In the genomic region with DNA sequence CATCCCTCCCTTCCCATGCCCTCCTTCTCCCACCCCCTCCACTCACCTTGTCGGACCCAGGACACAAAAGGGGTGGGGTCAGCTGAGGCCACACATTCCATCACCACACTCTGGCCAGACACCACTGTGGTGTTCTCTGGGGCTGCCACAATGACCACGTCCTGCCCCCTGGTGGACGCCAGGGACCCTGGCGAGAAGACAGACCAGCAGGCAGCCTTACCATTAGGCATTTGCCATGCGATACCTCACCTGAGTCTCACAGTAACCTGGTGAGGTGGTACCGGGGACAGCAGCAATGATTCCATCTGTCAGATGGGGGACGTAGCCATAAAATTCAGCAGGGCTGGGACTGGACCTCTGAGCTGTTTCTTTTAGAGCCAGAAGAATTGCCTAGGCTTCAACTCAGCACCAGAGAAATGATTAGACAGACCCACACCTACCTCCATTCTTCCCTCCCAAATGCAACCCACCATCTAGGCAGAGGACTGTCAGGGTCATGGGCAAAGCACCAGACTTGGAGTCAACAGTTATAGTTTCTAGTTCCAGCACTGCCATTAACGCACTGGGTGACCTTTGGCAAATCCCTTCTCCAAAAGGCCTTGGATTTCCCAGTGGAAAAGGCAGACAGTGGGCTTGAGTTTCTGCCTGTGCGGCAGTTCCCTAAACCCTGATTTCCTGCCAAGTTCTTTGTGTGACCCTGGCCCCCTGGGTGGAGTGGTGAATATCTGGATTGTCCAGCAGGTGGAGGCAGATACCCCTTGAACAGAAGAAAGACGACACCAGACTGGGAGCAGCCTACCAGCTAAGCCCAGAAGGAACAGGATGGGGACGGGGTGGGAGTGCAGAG, we compare ENCODE assay signal across 8 cellular contexts. TPM values are rescaled to one million over a fixed set of nuclear protein-coding genes. Genes with fewer than 3 reads are reported as not detected.
A peak's percentile ranks its signal among the peaks of the same experiment; 100 is the strongest.
DNase-seq lines count a peak whose midpoint lies in the region; ATAC-seq lines count a peak whose summit lies in the region.

No MANE protein-coding gene starts in this region.

- no peaks in the 10 kb centered on the region for H3K36me3 Mint-ChIP-seq in T-cell

- CTCF ChIA-PET in T-cell (lab: Charles Lee), result no interaction called here

- H3K27ac Mint-ChIP-seq in T-cell, result no peak overlapping the region

- peak; percentile 45 to 70 (median 57) for ATAC-seq in T-cell (replicated peaks in 1 of 4)

- H3K4me3 Mint-ChIP-seq in T-cell, result no peak overlapping the region

- peaks cover 44 to 73% of the 10 kb centered on the region in 2 donors for H3K27me3 Mint-ChIP-seq in T-cell

- DNase-seq in activated effector memory CD4-positive, alpha-beta T cell treated with anti-CD3 and anti-CD28 coated beads, Interleukin-2, amount 50 U/mL, for 16 hours, result peak; percentile 80
- no peak for DNase-seq in activated effector memory CD4-positive, alpha-beta T cell treated with Interleukin-2 at 50 U/mL for 16 hours
- DNase-seq in NCI-H1930 (lab: John Stamatoyannopoulos, UW) (peak; percentile 29 to 34), T-cell (peak in 19 of 34 experiments; percentile 4 to 43 (median 27)), brain pericyte (ENCODE audit: low read depth, low spot score) (peak; percentile 82), inferior parietal cortex (ENCODE audit: extremely low spot score) (peak; percentile 46), cortex of kidney (lab: John Stamatoyannopoulos, UW) (no peak)
- DNase-seq in stimulated activated CD4-positive, alpha-beta T cell treated with anti-CD3 and anti-CD28 coated beads, Interleukin-15, amount 100 ng/mL, for 48 hours (ENCODE audit: low read depth in 2 of 2), result peak; percentile 30 to 35

- POLR2A ChIA-PET in T-cell (lab: Charles Lee), result no interaction called here

- H3K4me1 Mint-ChIP-seq in T-cell, result peaks cover 6 to 12% (median 8%) of the 10 kb centered on the region in 3 donors

- H3K9me3 Mint-ChIP-seq in T-cell, result no peaks in the 10 kb centered on the region

RNA-seq across cellular contexts. Expression of gene IGDCC4, which starts 21.8 kb away (rescaled TPM):
- total RNA-seq in T-cell, result under 1 TPM in 4 of 5 donors, not detected in 1; 0.13 to 0.32 (median 0.15) TPM

RNA-seq across cellular contexts. Expression of gene IGDCC3, which starts 23.2 kb away (rescaled TPM):
- total RNA-seq in T-cell, result under 1 TPM in 1 of 5 donors, not detected in 4; 0.06 TPM

Comparison
In these comparisons a context has a peak if more than half of its experiments do, and no peak if none do; other contexts are left out.
1. DNase-seq: peak in activated effector memory CD4-positive, alpha-beta T cell treated with anti-CD3 and anti-CD28 coated beads, Interleukin-2, amount 50 U/mL, for 16 hours (single experiment), NCI-H1930 (2 of 2), T-cell (19 of 34), brain pericyte (single experiment), inferior parietal cortex (single experiment) and stimulated activated CD4-positive, alpha-beta T cell treated with anti-CD3 and anti-CD28 coated beads, Interleukin-15, amount 100 ng/mL, for 48 hours (2 of 2); none in activated effector memory CD4-positive, alpha-beta T cell treated with Interleukin-2 at 50 U/mL for 16 hours (single experiment) and cortex of kidney (single experiment).